In genomic region chr1:71438626-71439025, GRCh38 we compare ENCODE assay signal across 23 cellular contexts.
"Had no signal": no experiment of that assay in that cellular context is flagged by ENCODE, and none has a peak within 500 bp of the region (broad histone marks: within the 10 kb centered on the region; RNA-seq: fewer than 3 reads in every experiment).

No MANE protein-coding gene starts in this region.

- DNase-seq: dermis blood vessel endothelial cell; effector memory CD4-positive, alpha-beta T cell; foreskin keratinocyte; glutamatergic neuron; left ventricle myocardium superior; lower lobe of right lung; naive thymus-derived CD8-positive, alpha-beta T cell; nephron progenitor cell; nucleus accumbens; stimulated activated CD4-positive, alpha-beta T cell treated with anti-CD3 and anti-CD28 coated beads, Interleukin-12 subunit alpha, Interleukin-12 subunit beta, amount 100 ng/mL, for 4 hours; stimulated activated CD4-positive, alpha-beta T cell treated with anti-CD3 and anti-CD28 coated beads, Interleukin-1b, Interleukin-23, amount 100 ng/mL, for 48 hours; stimulated activated CD4-positive, alpha-beta T cell treated with anti-CD3 and anti-CD28 coated beads, Interleukin-4, amount 100 ng/mL, for 24 hours; stimulated activated naive CD4-positive, alpha-beta T cell treated with Interleukin-2 at 50 U/mL for 16 hours; stomach; thyroid gland; trophoblast cell had no signal

- H3K4me3 ChIP-seq: esophagus muscularis mucosa, lower lobe of right lung, prostate gland, right atrium auricular region, smooth muscle cell, stomach, thyroid gland, vagina had no signal

- FAIRE-seq: endothelial cell of umbilical vein, keratinocyte had no signal

- H3K27ac ChIP-seq: esophagus muscularis mucosa, foreskin keratinocyte, lower lobe of right lung, prostate gland, right atrium auricular region, stomach, thyroid gland, vagina had no signal

- H3K27me3 ChIP-seq: esophagus muscularis mucosa, foreskin keratinocyte, right atrium auricular region, stomach, thyroid gland, vagina had no signal

- H3K36me3 ChIP-seq: esophagus muscularis mucosa, lower lobe of right lung, prostate gland, right atrium auricular region, stomach, thyroid gland, vagina had no signal

- H3K4me1 ChIP-seq: esophagus muscularis mucosa, foreskin keratinocyte, lower lobe of right lung, prostate gland, right atrium auricular region, stomach, thyroid gland, vagina had no signal

- H3K9me3 ChIP-seq: esophagus muscularis mucosa, lower lobe of right lung, prostate gland, right atrium auricular region, stomach, thyroid gland, vagina had no signal
